Comparison of ENCODE assay signal across 18 cellular contexts in the genomic region with DNA sequence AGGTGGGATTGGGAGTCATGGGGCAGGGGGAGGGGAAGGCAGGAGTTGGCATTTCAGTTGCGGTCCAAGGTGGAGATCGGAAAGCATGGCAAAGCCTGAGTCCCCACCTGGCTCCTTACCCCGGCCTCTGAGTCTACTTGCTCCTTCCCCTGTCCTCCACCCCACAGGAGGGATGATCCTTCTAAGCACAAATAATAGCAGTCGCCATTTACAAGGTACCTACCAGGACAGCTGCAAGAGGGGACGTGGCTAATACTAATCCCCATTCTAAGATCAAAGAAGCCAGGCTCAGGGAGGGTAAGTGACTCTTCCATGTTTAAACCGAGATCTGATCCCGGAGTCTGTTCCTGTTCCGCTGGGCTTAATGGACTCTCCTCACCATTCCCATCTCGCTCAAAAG.
DNase-seq lines count a peak whose midpoint lies in the region; ATAC-seq, FAIRE-seq and TF ChIP-seq lines count a peak whose summit lies in the region.
"Had no signal": no experiment of that assay in that cellular context is flagged by ENCODE, and none has a peak within 500 bp of the region (broad histone marks: within the 10 kb centered on the region; RNA-seq: fewer than 3 reads in every experiment).

No MANE protein-coding gene starts in this region.

- TF ChIP-seq CTCF in D721Med (IDR thresholded peaks at IDR 0.05; ENCODE audit: insufficient read depth, missing control alignments) (no peak), Panc1 (IDR thresholded peaks at IDR 0.05) (no peak)

- no peaks in the 10 kb centered on the region for H3K4me1 Mint-ChIP-seq in activated CD4-positive, alpha-beta T cell treated with anti-CD3 and anti-CD28 coated beads for 36 hours
- H3K4me1 Mint-ChIP-seq: CD4-positive, alpha-beta memory T cell had no signal

- no peak overlapping the region for H3K4me3 ChIP-seq in Panc1 (ENCODE audit: low read depth in 2 of 2, low read length in 2 of 2)
- H3K4me3 ChIP-seq: GM23248 had no signal

- H3K27me3 Mint-ChIP-seq in activated CD4-positive, alpha-beta T cell treated with anti-CD3 and anti-CD28 coated beads for 36 hours, result no peaks in the 10 kb centered on the region
- H3K27me3 Mint-ChIP-seq: CD4-positive, alpha-beta memory T cell had no signal

- H3K9me3 ChIP-seq in Panc1 (ENCODE audit: control insufficient read depth, insufficient read depth, low read depth, low read length), result no peaks in the 10 kb centered on the region

- H3K9me3 Mint-ChIP-seq in activated CD4-positive, alpha-beta T cell treated with anti-CD3 and anti-CD28 coated beads for 36 hours (ENCODE audit: low read depth), result no peaks in the 10 kb centered on the region
- H3K9me3 Mint-ChIP-seq: CD4-positive, alpha-beta memory T cell had no signal

- BruUV-seq in Panc1 (replicated peaks; lab: Mats Ljungman, UMichigan), result no TSS peak

- in situ Hi-C loops in Panc1 (cut with HindIII; ENCODE audit: low pct_unique_long_range_greater_than_20kb, low sequenced_read_pairs), result no loop called here

- peak overlapping the region; percentile 96 for H3K27ac ChIP-seq in Panc1 (ENCODE audit: low read length)
- H3K27ac ChIP-seq: GM23248 had no signal

- POLR2A ChIA-PET in Panc1 (lab: Charles Lee), result no interaction called here
- POLR2A ChIA-PET in activated CD4-positive, alpha-beta T cell treated with anti-CD3 and anti-CD28 coated beads for 36 hours (lab: Charles Lee), result no interaction called here

- CTCF ChIA-PET in Panc1 (lab: Charles Lee), result no interaction called here
- CTCF ChIA-PET in activated CD4-positive, alpha-beta T cell treated with anti-CD3 and anti-CD28 coated beads for 36 hours (lab: Charles Lee), result no interaction called here

- ATAC-seq in Panc1, result no peak
- ATAC-seq in GM19395 (IDR thresholded peaks at IDR 0.05; ENCODE audit: unreplicated experiment), result no peak
- ATAC-seq in activated CD4-positive, alpha-beta T cell treated with anti-CD3 and anti-CD28 coated beads for 36 hours, result no peak

- DNase-seq in D721Med (ENCODE audit: insufficient read length, low spot score), result peak; percentile 63
- peak; percentile 60 for DNase-seq in NCI-H69 (lab: John Stamatoyannopoulos, UW)
- DNase-seq in Panc1 (ENCODE audit: low read depth, low spot score), result no peak
- DNase-seq in posterior vena cava (ENCODE audit: low spot score), result peak; percentile 40
- no peak for DNase-seq in activated CD4-positive, alpha-beta T cell treated with anti-CD3 and anti-CD28 coated beads for 36 hours
- DNase-seq: C1 segment of cervical spinal cord; Calu3; CD4-positive, alpha-beta memory T cell; COR-L47; DMS153; DND-41; GM23248; H7; HCEC 1CT had no signal

- peaks cover 52% of the 10 kb centered on the region for H3K4me1 ChIP-seq in Panc1 (ENCODE audit: control insufficient read depth, insufficient read depth, low read length)

- no peak overlapping the region for H3K27ac Mint-ChIP-seq in activated CD4-positive, alpha-beta T cell treated with anti-CD3 and anti-CD28 coated beads for 36 hours
- H3K27ac Mint-ChIP-seq: CD4-positive, alpha-beta memory T cell had no signal

- H3K4me3 Mint-ChIP-seq in activated CD4-positive, alpha-beta T cell treated with anti-CD3 and anti-CD28 coated beads for 36 hours, result no peak overlapping the region
- H3K4me3 Mint-ChIP-seq: CD4-positive, alpha-beta memory T cell had no signal

- no peaks in the 10 kb centered on the region for H3K36me3 ChIP-seq in Panc1 (ENCODE audit: control insufficient read depth, insufficient read depth, low read length)

- intact Hi-C loops in Panc1 (cut with micrococcal nuclease; ENCODE audit: unreplicated experiment) (no loop called here), posterior vena cava (cut with DNase I) (no loop called here)
- intact Hi-C loops in activated CD4-positive, alpha-beta T cell treated with anti-CD3 and anti-CD28 coated beads for 36 hours (cut with DNase I, micrococcal nuclease), result no loop called here

- H3K27me3 ChIP-seq in Panc1 (ENCODE audit: control insufficient read depth, insufficient read depth, low read length), result no peaks in the 10 kb centered on the region

- no peak for FAIRE-seq in D721Med (lab: Jason Lieb, UNC)
- FAIRE-seq: G401.6, GM12892, H1 had no signal

- peaks cover 1% of the 10 kb centered on the region for H3K36me3 Mint-ChIP-seq in activated CD4-positive, alpha-beta T cell treated with anti-CD3 and anti-CD28 coated beads for 36 hours (ENCODE audit: low read depth)

Comparison
In these comparisons a context has a peak if more than half of its experiments do, and no peak if none do; other contexts are left out.
1. DNase-seq: peak in D721Med (single experiment), NCI-H69 (single experiment) and posterior vena cava (single experiment); none in Panc1 (single experiment) and activated CD4-positive, alpha-beta T cell treated with anti-CD3 and anti-CD28 coated beads for 36 hours (single experiment).